In the genomic region with DNA sequence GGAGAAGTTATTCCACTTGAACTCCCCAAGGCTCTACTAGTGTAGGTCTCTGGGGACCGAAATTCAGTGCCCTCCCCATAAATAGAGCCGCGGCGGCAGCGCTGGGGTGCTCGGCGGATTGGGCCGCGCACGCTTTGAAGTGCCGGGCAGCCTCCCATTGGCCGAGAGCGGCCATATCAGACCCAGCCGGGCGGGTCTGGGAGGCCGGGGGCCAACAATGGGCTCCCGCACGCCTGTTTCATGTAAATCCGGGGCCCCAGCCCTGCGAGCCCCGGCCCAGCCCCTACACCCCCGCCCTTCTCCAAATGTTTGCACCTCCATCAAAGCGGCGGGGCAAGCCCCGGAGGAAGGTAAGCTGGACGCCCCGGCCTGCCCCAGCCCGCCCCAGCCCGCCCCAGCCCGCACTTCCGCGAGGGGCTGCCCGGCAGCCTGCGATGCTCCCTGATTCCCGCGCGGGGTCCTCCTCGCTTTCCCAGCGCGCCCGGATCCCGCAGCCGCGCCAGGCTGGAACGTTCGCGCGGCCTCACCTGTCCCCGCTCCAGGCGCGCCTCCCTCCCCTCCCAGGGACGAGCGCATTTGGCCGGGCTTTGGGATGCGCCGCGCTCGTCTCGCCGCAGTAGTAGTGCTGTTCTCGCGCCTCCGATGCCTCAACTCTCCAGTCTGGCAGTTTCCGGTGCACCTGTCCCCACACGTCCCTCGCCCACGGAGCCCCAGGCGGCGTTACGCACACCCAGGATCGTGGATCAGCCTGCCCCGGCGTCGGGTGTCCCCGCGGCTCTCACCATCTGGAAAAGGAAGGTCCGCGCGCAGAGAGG, we compare ENCODE assay signal across 9 cellular contexts. TPM values are rescaled to one million over a fixed set of nuclear protein-coding genes. Genes with fewer than 3 reads are reported as not detected.
A peak's percentile ranks its signal among the peaks of the same experiment; 100 is the strongest.
DNase-seq lines count a peak whose midpoint lies in the region; ATAC-seq and TF ChIP-seq lines count a peak whose summit lies in the region.
"Had no signal": no experiment of that assay in that cellular context is flagged by ENCODE, and none has a peak within 500 bp of the region (broad histone marks: within the 10 kb centered on the region; RNA-seq: fewer than 3 reads in every experiment).

A gene with protein sequence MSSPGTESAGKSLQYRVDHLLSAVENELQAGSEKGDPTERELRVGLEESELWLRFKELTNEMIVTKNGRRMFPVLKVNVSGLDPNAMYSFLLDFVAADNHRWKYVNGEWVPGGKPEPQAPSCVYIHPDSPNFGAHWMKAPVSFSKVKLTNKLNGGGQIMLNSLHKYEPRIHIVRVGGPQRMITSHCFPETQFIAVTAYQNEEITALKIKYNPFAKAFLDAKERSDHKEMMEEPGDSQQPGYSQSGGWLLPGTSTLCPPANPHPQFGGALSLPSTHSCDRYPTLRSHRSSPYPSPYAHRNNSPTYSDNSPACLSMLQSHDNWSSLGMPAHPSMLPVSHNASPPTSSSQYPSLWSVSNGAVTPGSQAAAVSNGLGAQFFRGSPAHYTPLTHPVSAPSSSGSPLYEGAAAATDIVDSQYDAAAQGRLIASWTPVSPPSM (minus strand): TSS at position 51 of the 815 bp plus-strand sequence. CDS start 260 bp downstream, outside the sequence.

- H3K36me3 Mint-ChIP-seq in CD8-positive, alpha-beta T cell: no peaks in the 10 kb centered on the region
- H3K36me3 Mint-ChIP-seq in activated T-helper 2 cell treated with anti-CD3 and anti-CD28 coated beads, Interferon-gamma antibody, Interleukin-2, Interleukin-4, amounts not matched to agents 10 μg/mL and 5 μg/mL and 100 μg/mL, durations not matched to agents 14 hours and 24 hours and 36 hours (ENCODE audit: low read depth): peaks cover 3% of the 10 kb centered on the region

- intact Hi-C loops in CD8-positive, alpha-beta T cell (cut with DNase I, micrococcal nuclease): no loop called here
- intact Hi-C loops in activated T-helper 2 cell treated with anti-CD3 and anti-CD28 coated beads, Interferon-gamma antibody, Interleukin-2, Interleukin-4, amounts not matched to agents 10 μg/mL and 5 μg/mL and 100 μg/mL, durations not matched to agents 14 hours and 24 hours and 36 hours (cut with micrococcal nuclease): loop anchor here (2.0 to 10.0 kb wide), 3 partner anchors 161 to 506 kb away; a partner anchor contains a TSS

- CTCF ChIA-PET in CD8-positive, alpha-beta T cell (lab: Charles Lee): no interaction called here
- CTCF ChIA-PET in HEK293T (lab: Yijun Ruan, JAX): no interaction called here

- peaks cover 10% of the 10 kb centered on the region for H3K4me1 ChIP-seq in CD8-positive, alpha-beta T cell (ENCODE audit: insufficient read depth, low read length)
- H3K4me1 ChIP-seq in mucosa of rectum (ENCODE audit: control insufficient read depth in 2 of 2, insufficient read depth in 2 of 2, low read length in 2 of 2): no peaks in the 10 kb centered on the region

- H3K27me3 ChIP-seq in CD8-positive, alpha-beta T cell (ENCODE audit: insufficient read depth, low read length): peaks cover 16% of the 10 kb centered on the region
- H3K27me3 ChIP-seq in mucosa of rectum (ENCODE audit: control insufficient read depth in 2 of 2, insufficient read depth in 2 of 2, low read length in 2 of 2): peaks cover 34 to 54% of the 10 kb centered on the region in 2 donors

- no peak within 1 kb of the TSS for H3K27ac ChIP-seq in CD8-positive, alpha-beta T cell (ENCODE audit: low read depth, low read length)
- H3K27ac ChIP-seq in mucosa of rectum (ENCODE audit: low read depth in 2 of 2, low read length in 2 of 2): no peak within 1 kb of the TSS

- peak within 1 kb of the TSS; percentile 83 for H3K4me3 Mint-ChIP-seq in CD8-positive, alpha-beta T cell
- peak within 1 kb of the TSS; percentile 38 for H3K4me3 Mint-ChIP-seq in activated T-helper 2 cell treated with anti-CD3 and anti-CD28 coated beads, Interferon-gamma antibody, Interleukin-2, Interleukin-4, amounts not matched to agents 10 μg/mL and 5 μg/mL and 100 μg/mL, durations not matched to agents 14 hours and 24 hours and 36 hours (ENCODE audit: low read depth)

- H3K9me3 Mint-ChIP-seq in CD8-positive, alpha-beta T cell: no peaks in the 10 kb centered on the region
- no peaks in the 10 kb centered on the region for H3K9me3 Mint-ChIP-seq in activated T-helper 2 cell treated with anti-CD3 and anti-CD28 coated beads, Interferon-gamma antibody, Interleukin-2, Interleukin-4, amounts not matched to agents 10 μg/mL and 5 μg/mL and 100 μg/mL, durations not matched to agents 14 hours and 24 hours and 36 hours

- H3K4me3 ChIP-seq in CD8-positive, alpha-beta T cell (ENCODE audit: low read depth, low read length): no peak within 1 kb of the TSS
- peak within 1 kb of the TSS; percentile 17 to 39 for H3K4me3 ChIP-seq in mucosa of rectum (ENCODE audit: low read length in 2 of 2)

- no peak for TF ChIP-seq CTCF in CD8-positive, alpha-beta T cell (IDR thresholded peaks at IDR 0.05)

- no peaks in the 10 kb centered on the region for H3K36me3 ChIP-seq in CD8-positive, alpha-beta T cell (ENCODE audit: insufficient read depth, low read length)
- H3K36me3 ChIP-seq in mucosa of rectum (ENCODE audit: control insufficient read depth in 2 of 2, insufficient read depth in 2 of 2, low read length in 2 of 2): no peaks in the 10 kb centered on the region

- ATAC-seq in CD8-positive, alpha-beta T cell: no peak
- ATAC-seq in GM21360 (IDR thresholded peaks at IDR 0.05; ENCODE audit: unreplicated experiment): peak; percentile 35
- no peak for ATAC-seq in GM18520 (IDR thresholded peaks at IDR 0.05; ENCODE audit: unreplicated experiment)
- no peak for ATAC-seq in GM19467 (IDR thresholded peaks at IDR 0.05; ENCODE audit: unreplicated experiment)

- peaks cover 16% of the 10 kb centered on the region for H3K4me1 Mint-ChIP-seq in CD8-positive, alpha-beta T cell (ENCODE audit: low read depth)
- peaks cover 5% of the 10 kb centered on the region for H3K4me1 Mint-ChIP-seq in activated T-helper 2 cell treated with anti-CD3 and anti-CD28 coated beads, Interferon-gamma antibody, Interleukin-2, Interleukin-4, amounts not matched to agents 10 μg/mL and 5 μg/mL and 100 μg/mL, durations not matched to agents 14 hours and 24 hours and 36 hours (ENCODE audit: low read depth)

- H3K9me3 ChIP-seq in CD8-positive, alpha-beta T cell (ENCODE audit: low read length): no peaks in the 10 kb centered on the region
- H3K9me3 ChIP-seq in mucosa of rectum (ENCODE audit: control insufficient read depth in 2 of 2, low read length in 2 of 2): no peaks in the 10 kb centered on the region

- H3K27ac Mint-ChIP-seq in CD8-positive, alpha-beta T cell: no peak within 1 kb of the TSS
- H3K27ac Mint-ChIP-seq in activated T-helper 2 cell treated with anti-CD3 and anti-CD28 coated beads, Interferon-gamma antibody, Interleukin-2, Interleukin-4, amounts not matched to agents 10 μg/mL and 5 μg/mL and 100 μg/mL, durations not matched to agents 14 hours and 24 hours and 36 hours: no peak within 1 kb of the TSS

- DNase-seq in CD8-positive, alpha-beta T cell: no peak
- DNase-seq in activated T-helper 2 cell treated with anti-CD3 and anti-CD28 coated beads, Interferon-gamma antibody, Interleukin-2, Interleukin-4, amounts not matched to agents 10 μg/mL and 5 μg/mL and 100 μg/mL, durations not matched to agents 14 hours and 24 hours and 36 hours (ENCODE audit: low spot score): no peak
- DNase-seq in UCSD-AML1 (lab: John Stamatoyannopoulos, UW; ENCODE audit: unreplicated experiment): no peak
- no peak for DNase-seq in HEK293T (ENCODE audit: extremely low spot score)

- H3K9ac ChIP-seq in mucosa of rectum (ENCODE audit: low read depth in 1 of 2, low read length in 2 of 2): no peak within 1 kb of the TSS

- peaks cover 59% of the 10 kb centered on the region for H3K27me3 Mint-ChIP-seq in CD8-positive, alpha-beta T cell (ENCODE audit: low read depth)
- peaks cover 59% of the 10 kb centered on the region for H3K27me3 Mint-ChIP-seq in activated T-helper 2 cell treated with anti-CD3 and anti-CD28 coated beads, Interferon-gamma antibody, Interleukin-2, Interleukin-4, amounts not matched to agents 10 μg/mL and 5 μg/mL and 100 μg/mL, durations not matched to agents 14 hours and 24 hours and 36 hours (ENCODE audit: low read depth)

- POLR2A ChIA-PET in CD8-positive, alpha-beta T cell (lab: Charles Lee): no interaction called here
- POLR2A ChIA-PET in HEK293T (lab: Yijun Ruan, JAX): interaction anchor here (1.2 kb wide), 1 partner anchor 175 kb away, joined by 3 read pairs; no protein-coding TSS in a partner anchor

TF ChIP-seq in HEK293T, 16 proteins besides CTCF, POLR2A, EP300 and RAD21:
- TF ChIP-seq SP1 (IDR thresholded peaks at IDR 0.05) (no peak), ARNT (IDR thresholded peaks at IDR 0.05) (no peak), FOXA1 (IDR thresholded peaks at IDR 0.05) (no peak), NFRKB (IDR thresholded peaks at IDR 0.05) (no peak), ZNF384 (IDR thresholded peaks at IDR 0.05) (no peak), CTBP1 (IDR thresholded peaks at IDR 0.05; ENCODE audit: borderline replicate concordance) (no peak), ELF4 (IDR thresholded peaks at IDR 0.05) (no peak), FOXK2 (IDR thresholded peaks at IDR 0.05) (no peak), LEF1 (IDR thresholded peaks at IDR 0.05; ENCODE audit: borderline replicate concordance) (no peak), FOXM1 (IDR thresholded peaks at IDR 0.05; ENCODE audit: borderline replicate concordance) (no peak), TARDBP (IDR thresholded peaks at IDR 0.05) (no peak), L3MBTL2 (conservative IDR thresholded peaks at IDR 0.05) (no peak), HDGF (IDR thresholded peaks at IDR 0.05; ENCODE audit: borderline replicate concordance) (no peak), SUZ12 (IDR thresholded peaks at IDR 0.05) (no peak), BHLHE40 (IDR thresholded peaks at IDR 0.05; ENCODE audit: borderline replicate concordance) (no peak)
- TF ChIP-seq, protein P1, sequence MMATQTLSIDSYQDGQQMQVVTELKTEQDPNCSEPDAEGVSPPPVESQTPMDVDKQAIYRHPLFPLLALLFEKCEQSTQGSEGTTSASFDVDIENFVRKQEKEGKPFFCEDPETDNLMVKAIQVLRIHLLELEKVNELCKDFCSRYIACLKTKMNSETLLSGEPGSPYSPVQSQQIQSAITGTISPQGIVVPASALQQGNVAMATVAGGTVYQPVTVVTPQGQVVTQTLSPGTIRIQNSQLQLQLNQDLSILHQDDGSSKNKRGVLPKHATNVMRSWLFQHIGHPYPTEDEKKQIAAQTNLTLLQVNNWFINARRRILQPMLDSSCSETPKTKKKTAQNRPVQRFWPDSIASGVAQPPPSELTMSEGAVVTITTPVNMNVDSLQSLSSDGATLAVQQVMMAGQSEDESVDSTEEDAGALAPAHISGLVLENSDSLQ (IDR thresholded peaks at IDR 0.05): no peak

RNA-seq across cellular contexts. Expression of the gene that starts here (rescaled TPM):
- total RNA-seq in CD8-positive, alpha-beta T cell: not detected
- not detected in 2 replicates for total RNA-seq in activated T-helper 2 cell treated with anti-CD3 and anti-CD28 coated beads, Interferon-gamma antibody, Interleukin-2, Interleukin-4, amounts not matched to agents 10 μg/mL and 5 μg/mL and 100 μg/mL, durations not matched to agents 14 hours and 24 hours and 36 hours
- total RNA-seq: LHCN-M2 had no signal
